ENCODE assay signal across 27 cellular contexts in the genomic region with DNA sequence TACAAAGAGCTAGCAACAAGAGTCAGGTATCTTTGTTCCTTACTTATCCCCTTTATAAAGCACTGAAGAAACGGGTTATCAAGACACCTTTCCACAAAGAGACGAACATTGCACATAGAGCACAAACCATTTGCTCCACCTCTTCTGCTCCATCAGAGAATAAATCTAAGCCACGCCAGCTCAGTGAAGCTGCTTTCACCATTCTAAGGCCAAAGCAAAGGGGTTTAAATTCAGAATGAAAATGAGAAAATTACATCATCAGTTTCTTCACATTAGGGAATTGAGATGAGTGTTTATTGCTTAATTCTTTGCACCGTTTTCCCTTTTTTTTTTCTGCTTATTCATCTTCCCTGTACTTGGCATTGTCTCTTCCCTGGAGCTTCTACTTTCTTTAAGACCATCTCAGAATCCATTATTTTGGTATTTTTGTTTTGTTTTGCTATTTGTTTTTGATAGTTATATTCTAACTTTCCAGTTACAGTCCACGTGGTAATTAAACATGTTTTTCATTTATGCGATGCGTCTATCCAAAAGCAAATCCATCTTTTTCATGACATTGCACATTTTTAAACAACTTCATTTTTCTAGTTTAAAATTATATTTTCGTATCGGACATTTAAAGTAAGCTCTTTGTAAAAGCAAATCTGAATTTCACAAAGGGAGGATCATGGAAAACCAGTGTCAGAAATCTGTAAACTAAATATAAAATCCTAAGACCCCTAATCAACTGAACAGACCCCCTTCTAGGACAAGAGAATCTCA. TPM values are rescaled to one million over a fixed set of nuclear protein-coding genes. Genes with fewer than 3 reads are reported as not detected.
"Had no signal": no experiment of that assay in that cellular context is flagged by ENCODE, and none has a peak within 500 bp of the region (broad histone marks: within the 10 kb centered on the region; RNA-seq: fewer than 3 reads in every experiment).

No MANE protein-coding gene starts in this region.

- H3K27me3 ChIP-seq: dorsolateral prefrontal cortex, hepatocyte, stomach, transverse colon had no signal

- H3K36me3 Mint-ChIP-seq: mesothelial cell of epicardium, natural killer cell had no signal

- H3K27ac Mint-ChIP-seq: memory B cell, mesothelial cell of epicardium, natural killer cell had no signal

- H3K4me3 ChIP-seq: dorsolateral prefrontal cortex, hepatocyte, left ventricle myocardium inferior, lower lobe of right lung, stomach, thoracic aorta, transverse colon had no signal

- H3K4me1 ChIP-seq: left ventricle myocardium inferior, lower lobe of right lung, stomach, transverse colon had no signal

- H3K4me1 Mint-ChIP-seq: memory B cell, mesothelial cell of epicardium, natural killer cell, neural crest cell had no signal

- FAIRE-seq: kidney, small intestine had no signal

- H3K27ac ChIP-seq: dorsolateral prefrontal cortex, hepatocyte, left ventricle myocardium inferior, lower lobe of right lung, stomach, thoracic aorta, transverse colon had no signal

- H3K9me3 ChIP-seq: lower lobe of right lung, stomach, thoracic aorta, transverse colon had no signal

- H3K9me3 Mint-ChIP-seq: natural killer cell had no signal

- H3K36me3 ChIP-seq: left ventricle myocardium inferior, lower lobe of right lung, stomach, thoracic aorta, transverse colon had no signal

- H3K4me2 ChIP-seq: hepatocyte had no signal

- ATAC-seq: left cardiac atrium, lower lobe of right lung, natural killer cell had no signal

- H3K4me3 Mint-ChIP-seq: memory B cell, mesothelial cell of epicardium, natural killer cell, neural crest cell had no signal

- DNase-seq: dorsolateral prefrontal cortex; effector CD8-positive, alpha-beta T cell; foreskin melanocyte; head of caudate nucleus; kidney; left cardiac atrium; left ventricle myocardium inferior; lower lobe of right lung; natural killer cell; posterior cingulate gyrus; small intestine; stimulated activated CD4-positive, alpha-beta T cell treated with anti-CD3 and anti-CD28 coated beads, Interleukin-12 subunit alpha, Interleukin-12 subunit beta, amount 100 ng/mL, for 4 hours; stimulated activated naive CD4-positive, alpha-beta T cell; stomach; substantia nigra; transverse colon had no signal

RNA-seq across cellular contexts. Expression of gene OR2T34, which starts 1.8 kb away (rescaled TPM):
- total RNA-seq: hepatocyte, kidney, left cardiac atrium, left ventricle myocardium inferior, lower lobe of right lung, mesothelial cell of epicardium, mucosa of gallbladder, myocyte, natural killer cell, neural crest cell, osteocyte, pulmonary artery endothelial cell, stomach, thoracic aorta, transverse colon, ureter had no signal
- polyA plus RNA-seq: esophagus, hepatocyte, small intestine, stomach had no signal

RNA-seq across cellular contexts. Expression of gene OR2T29, which starts 13.8 kb away (rescaled TPM):
- total RNA-seq: hepatocyte, kidney, left cardiac atrium, left ventricle myocardium inferior, lower lobe of right lung, mesothelial cell of epicardium, mucosa of gallbladder, myocyte, natural killer cell, neural crest cell, osteocyte, pulmonary artery endothelial cell, stomach, thoracic aorta, transverse colon, ureter had no signal
- polyA plus RNA-seq: esophagus, hepatocyte, small intestine, stomach had no signal

RNA-seq across cellular contexts. Expression of gene OR2T10, which starts 21.1 kb away (rescaled TPM):
- total RNA-seq: hepatocyte, left cardiac atrium, left ventricle myocardium inferior, lower lobe of right lung, mesothelial cell of epicardium, mucosa of gallbladder, myocyte, natural killer cell, neural crest cell, osteocyte, pulmonary artery endothelial cell, stomach, thoracic aorta, transverse colon, ureter had no signal
- polyA plus RNA-seq: esophagus, hepatocyte, small intestine, stomach had no signal

RNA-seq across cellular contexts. Expression of gene OR2T11, which starts 58.5 kb away (rescaled TPM):
- total RNA-seq: hepatocyte, left cardiac atrium, left ventricle myocardium inferior, lower lobe of right lung, mesothelial cell of epicardium, mucosa of gallbladder, myocyte, natural killer cell, neural crest cell, osteocyte, pulmonary artery endothelial cell, stomach, thoracic aorta, transverse colon, ureter had no signal
- polyA plus RNA-seq: esophagus, hepatocyte, small intestine, stomach had no signal
